1 cellular context compared by ENCODE assay signal in the genomic region with DNA sequence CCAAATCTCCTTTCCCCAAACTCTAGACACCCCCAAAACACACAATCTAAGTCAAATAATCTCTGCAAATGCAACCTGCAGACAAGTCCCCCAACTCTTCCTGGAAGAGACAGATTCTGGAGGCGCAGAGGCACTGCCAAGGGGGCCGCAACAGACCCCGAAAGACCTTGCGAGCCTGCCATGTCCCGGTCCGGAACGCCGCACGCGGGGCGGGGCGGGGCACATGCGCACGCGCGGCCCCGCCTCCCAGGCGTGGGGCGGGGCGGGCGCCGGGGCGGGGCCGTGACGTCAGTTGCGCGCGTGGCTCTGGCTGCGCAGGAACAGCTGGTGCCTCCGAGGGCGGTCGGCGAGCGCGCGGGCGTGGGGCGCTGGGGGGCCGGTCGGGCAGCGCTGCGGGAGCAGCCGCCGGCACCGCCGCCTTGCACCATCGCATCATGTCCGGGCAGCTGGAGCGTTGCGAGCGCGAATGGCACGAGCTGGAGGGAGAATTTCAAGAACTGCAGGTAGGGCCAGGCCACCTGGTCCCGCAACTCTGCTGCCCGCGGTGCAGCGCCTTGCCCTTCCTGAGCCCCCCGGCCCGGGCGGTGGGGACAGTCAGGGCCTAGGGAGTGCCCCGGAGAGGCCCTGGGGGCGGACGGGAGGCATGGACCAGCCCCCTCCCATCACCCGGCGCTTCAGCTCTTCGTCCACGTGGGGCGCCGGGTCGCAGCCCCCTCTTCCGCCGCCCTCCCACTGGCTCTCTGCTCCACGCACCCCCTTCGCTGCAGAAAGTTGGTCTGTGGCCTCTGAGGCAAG.
A peak's percentile ranks its signal among the peaks of the same experiment; 100 is the strongest.
TF ChIP-seq lines count a peak whose summit lies in the region.

Gene TMEM120B (plus strand): TSS at position 291 of the 795 bp plus-strand sequence. CDS start 144 bp downstream, at position 435.

TF ChIP-seq in K562, 482 proteins besides CTCF, POLR2A, EP300 and RAD21 (continued from another document and continues in another):
- TF ChIP-seq ID3 (CRISPR knock-in tag; IDR thresholded peaks at IDR 0.05) (no peak), ID3 (tag; IDR thresholded peaks at IDR 0.05) (0 out of 2 replicates have a peak, but pooled peaks have one; percentile 16), CBX1 (IDR thresholded peaks at IDR 0.05; ENCODE audit: low read depth) (peak; percentile 67; the same call in 1 of the 2 replicates), CTBP1 (IDR thresholded peaks at IDR 0.05; ENCODE audit: borderline replicate concordance) (peak; percentile 18; the same call in 1 of the 2 replicates), PML (IDR thresholded peaks at IDR 0.05; ENCODE audit: low read length) (peak; percentile 35; the same call in 1 of the 2 replicates), POLR2B (IDR thresholded peaks at IDR 0.05; ENCODE audit: low read depth, partially characterized antibody) (peak; percentile 77), ZNF75A (CRISPR knock-in tag; IDR thresholded peaks at IDR 0.05) (no peak), HCFC1 (IDR thresholded peaks at IDR 0.05; ENCODE audit: low read depth, low read length) (0 out of 2 replicates have a peak, but pooled peaks have one; percentile 9), ATF1 (CRISPR knock-in tag; IDR thresholded peaks at IDR 0.05) (no peak), ATF1 (tag; IDR thresholded peaks at IDR 0.05) (peak; percentile 78), ZHX1 (conservative IDR thresholded peaks at IDR 0.05; ENCODE audit: low read length) (0 out of 2 replicates have a peak, but pooled peaks have one; percentile 52), SMAD1 (IDR thresholded peaks at IDR 0.05; ENCODE audit: low read depth, low read length, partially characterized antibody) (peak; percentile 49), TCF15 (CRISPR knock-in tag; IDR thresholded peaks at IDR 0.05) (no peak), MXI1 (IDR thresholded peaks at IDR 0.05; ENCODE audit: low read depth, low read length) (0 out of 2 replicates have a peak, but pooled peaks have one; percentile 44), GTF2F1 (IDR thresholded peaks at IDR 0.05; ENCODE audit: low read depth, low read length) (no peak), ZNF639 (CRISPR knock-in tag; conservative IDR thresholded peaks at IDR 0.05 in 1 of 2, IDR thresholded peaks at IDR 0.05 in 1 of 2) (0 out of 4 replicates have a peak, but pooled peaks of 1 of the 2 experiments have one; percentile 41), MAX (CRISPR knock-in tag; IDR thresholded peaks at IDR 0.05) (peak; percentile 72), PHF21A (IDR thresholded peaks at IDR 0.05; ENCODE audit: borderline replicate concordance, low read depth) (no peak), POLR2G (IDR thresholded peaks at IDR 0.05; ENCODE audit: low read depth, low read length) (peak; percentile 77), ZFX (CRISPR knock-in tag; IDR thresholded peaks at IDR 0.05) (peak; percentile 73), TOE1 (IDR thresholded peaks at IDR 0.05; ENCODE audit: borderline replicate concordance) (no peak), TOE1 (CRISPR knock-in tag; IDR thresholded peaks at IDR 0.05; ENCODE audit: borderline replicate concordance, low read depth) (0 out of 2 replicates have a peak, but pooled peaks have one; percentile 20), MTA2 (IDR thresholded peaks at IDR 0.05; ENCODE audit: low read depth) (no peak), HNRNPL (IDR thresholded peaks at IDR 0.05; ENCODE audit: low read depth, low read length) (0 out of 2 replicates have a peak, but pooled peaks have one; percentile 20), TAF1 (IDR thresholded peaks at IDR 0.05; ENCODE audit: control insufficient read depth, extremely low read depth, insufficient read depth, low read length, severe bottlenecking) (peak; percentile 32), NR4A1 (CRISPR knock-in tag; IDR thresholded peaks at IDR 0.05) (0 out of 2 replicates have a peak, but pooled peaks have one; percentile 77), NR4A1 (tag; IDR thresholded peaks at IDR 0.05) (no peak), CREB1 (IDR thresholded peaks at IDR 0.05) (peak; percentile 78), CREB1 (CRISPR knock-in tag; IDR thresholded peaks at IDR 0.05) (peak; percentile 74), STAT5B (CRISPR knock-in tag; IDR thresholded peaks at IDR 0.05) (no peak), USF2 (CRISPR knock-in tag; IDR thresholded peaks at IDR 0.05) (peak; percentile 33; the same call in 1 of the 2 replicates), MAFG (tag; conservative IDR thresholded peaks at IDR 0.05) (no peak), ZBTB17 (CRISPR knock-in tag; IDR thresholded peaks at IDR 0.05) (0 out of 2 replicates have a peak, but pooled peaks have one; percentile 14), ETV5 (CRISPR knock-in tag; IDR thresholded peaks at IDR 0.05; ENCODE audit: low read depth) (peak; percentile 47; the same call in 1 of the 2 replicates), NR3C1 (CRISPR knock-in tag; IDR thresholded peaks at IDR 0.05) (no peak), POLR2AphosphoS5 (IDR thresholded peaks at IDR 0.05; ENCODE audit: control insufficient read depth, insufficient read depth, low read depth, low read length) (peak; percentile 54), NRF1 (conservative IDR thresholded peaks at IDR 0.05 in 1 of 2, IDR thresholded peaks at IDR 0.05 in 1 of 2) (peak; percentile 89 to 92), ZNF311 (CRISPR knock-in tag; IDR thresholded peaks at IDR 0.05) (no peak), ZBTB11 (CRISPR knock-in tag; IDR thresholded peaks at IDR 0.05) (0 out of 6 replicates have a peak, but pooled peaks of 1 of the 3 experiments have one; percentile 26), ZNF239 (CRISPR knock-in tag; IDR thresholded peaks at IDR 0.05) (no peak)
- TF ChIP-seq, protein P1, sequence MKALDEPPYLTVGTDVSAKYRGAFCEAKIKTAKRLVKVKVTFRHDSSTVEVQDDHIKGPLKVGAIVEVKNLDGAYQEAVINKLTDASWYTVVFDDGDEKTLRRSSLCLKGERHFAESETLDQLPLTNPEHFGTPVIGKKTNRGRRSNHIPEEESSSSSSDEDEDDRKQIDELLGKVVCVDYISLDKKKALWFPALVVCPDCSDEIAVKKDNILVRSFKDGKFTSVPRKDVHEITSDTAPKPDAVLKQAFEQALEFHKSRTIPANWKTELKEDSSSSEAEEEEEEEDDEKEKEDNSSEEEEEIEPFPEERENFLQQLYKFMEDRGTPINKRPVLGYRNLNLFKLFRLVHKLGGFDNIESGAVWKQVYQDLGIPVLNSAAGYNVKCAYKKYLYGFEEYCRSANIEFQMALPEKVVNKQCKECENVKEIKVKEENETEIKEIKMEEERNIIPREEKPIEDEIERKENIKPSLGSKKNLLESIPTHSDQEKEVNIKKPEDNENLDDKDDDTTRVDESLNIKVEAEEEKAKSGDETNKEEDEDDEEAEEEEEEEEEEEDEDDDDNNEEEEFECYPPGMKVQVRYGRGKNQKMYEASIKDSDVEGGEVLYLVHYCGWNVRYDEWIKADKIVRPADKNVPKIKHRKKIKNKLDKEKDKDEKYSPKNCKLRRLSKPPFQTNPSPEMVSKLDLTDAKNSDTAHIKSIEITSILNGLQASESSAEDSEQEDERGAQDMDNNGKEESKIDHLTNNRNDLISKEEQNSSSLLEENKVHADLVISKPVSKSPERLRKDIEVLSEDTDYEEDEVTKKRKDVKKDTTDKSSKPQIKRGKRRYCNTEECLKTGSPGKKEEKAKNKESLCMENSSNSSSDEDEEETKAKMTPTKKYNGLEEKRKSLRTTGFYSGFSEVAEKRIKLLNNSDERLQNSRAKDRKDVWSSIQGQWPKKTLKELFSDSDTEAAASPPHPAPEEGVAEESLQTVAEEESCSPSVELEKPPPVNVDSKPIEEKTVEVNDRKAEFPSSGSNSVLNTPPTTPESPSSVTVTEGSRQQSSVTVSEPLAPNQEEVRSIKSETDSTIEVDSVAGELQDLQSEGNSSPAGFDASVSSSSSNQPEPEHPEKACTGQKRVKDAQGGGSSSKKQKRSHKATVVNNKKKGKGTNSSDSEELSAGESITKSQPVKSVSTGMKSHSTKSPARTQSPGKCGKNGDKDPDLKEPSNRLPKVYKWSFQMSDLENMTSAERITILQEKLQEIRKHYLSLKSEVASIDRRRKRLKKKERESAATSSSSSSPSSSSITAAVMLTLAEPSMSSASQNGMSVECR (CRISPR knock-in tag; IDR thresholded peaks at IDR 0.05), result peak; percentile 74
- TF ChIP-seq, protein P2, sequence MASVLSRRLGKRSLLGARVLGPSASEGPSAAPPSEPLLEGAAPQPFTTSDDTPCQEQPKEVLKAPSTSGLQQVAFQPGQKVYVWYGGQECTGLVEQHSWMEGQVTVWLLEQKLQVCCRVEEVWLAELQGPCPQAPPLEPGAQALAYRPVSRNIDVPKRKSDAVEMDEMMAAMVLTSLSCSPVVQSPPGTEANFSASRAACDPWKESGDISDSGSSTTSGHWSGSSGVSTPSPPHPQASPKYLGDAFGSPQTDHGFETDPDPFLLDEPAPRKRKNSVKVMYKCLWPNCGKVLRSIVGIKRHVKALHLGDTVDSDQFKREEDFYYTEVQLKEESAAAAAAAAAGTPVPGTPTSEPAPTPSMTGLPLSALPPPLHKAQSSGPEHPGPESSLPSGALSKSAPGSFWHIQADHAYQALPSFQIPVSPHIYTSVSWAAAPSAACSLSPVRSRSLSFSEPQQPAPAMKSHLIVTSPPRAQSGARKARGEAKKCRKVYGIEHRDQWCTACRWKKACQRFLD (CRISPR knock-in tag; IDR thresholded peaks at IDR 0.05), result peak; percentile 58
- TF ChIP-seq, protein P3, sequence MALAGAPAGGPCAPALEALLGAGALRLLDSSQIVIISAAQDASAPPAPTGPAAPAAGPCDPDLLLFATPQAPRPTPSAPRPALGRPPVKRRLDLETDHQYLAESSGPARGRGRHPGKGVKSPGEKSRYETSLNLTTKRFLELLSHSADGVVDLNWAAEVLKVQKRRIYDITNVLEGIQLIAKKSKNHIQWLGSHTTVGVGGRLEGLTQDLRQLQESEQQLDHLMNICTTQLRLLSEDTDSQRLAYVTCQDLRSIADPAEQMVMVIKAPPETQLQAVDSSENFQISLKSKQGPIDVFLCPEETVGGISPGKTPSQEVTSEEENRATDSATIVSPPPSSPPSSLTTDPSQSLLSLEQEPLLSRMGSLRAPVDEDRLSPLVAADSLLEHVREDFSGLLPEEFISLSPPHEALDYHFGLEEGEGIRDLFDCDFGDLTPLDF (CRISPR knock-in tag; IDR thresholded peaks at IDR 0.05), result no peak
